9 cellular contexts compared by ENCODE assay signal in the genomic region with DNA sequence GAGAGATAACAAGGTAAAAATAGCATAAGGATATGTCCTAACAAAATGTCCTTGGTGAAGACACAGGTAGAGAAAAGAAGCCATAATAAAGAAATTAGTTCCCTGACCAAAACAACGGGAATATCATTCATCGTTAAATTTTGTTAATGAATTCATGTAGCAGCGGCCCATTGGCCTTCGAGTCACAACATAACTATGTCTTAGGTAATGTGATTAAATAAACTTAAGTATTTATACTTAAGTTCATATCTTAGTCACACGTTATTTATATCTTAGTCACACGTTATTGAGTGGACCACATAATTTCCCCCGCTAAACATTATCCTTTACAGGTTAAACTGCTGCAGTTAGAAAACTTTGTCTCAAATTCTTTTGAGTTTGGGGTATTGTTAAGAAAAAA. TPM values are rescaled to one million over a fixed set of nuclear protein-coding genes. Genes with fewer than 3 reads are reported as not detected.
DNase-seq lines count a peak whose midpoint lies in the region; ATAC-seq, FAIRE-seq and TF ChIP-seq lines count a peak whose summit lies in the region.
"Had no signal": no experiment of that assay in that cellular context is flagged by ENCODE, and none has a peak within 500 bp of the region (broad histone marks: within the 10 kb centered on the region; RNA-seq: fewer than 3 reads in every experiment).

No MANE protein-coding gene starts in this region.

- CTCF ChIA-PET in K562 (lab: Yijun Ruan, JAX; ENCODE audit: low intra/inter-chr PET ratio): no interaction called here

- ATAC-seq in K562: no peak

- H3K4me2 ChIP-seq in K562 (ENCODE audit: insufficient read depth, low read length): peak overlapping the region; percentile 74; the same call in 1 of the 2 replicates

- no peaks in the 10 kb centered on the region for H3K27me3 ChIP-seq in K562 (ENCODE audit: control insufficient read depth in 2 of 2, insufficient read depth in 2 of 2, low read length in 2 of 2)
- no peaks in the 10 kb centered on the region for H3K27me3 ChIP-seq in suprapubic skin

- no peak for TF ChIP-seq EP300 in K562 (IDR thresholded peaks at IDR 0.05; ENCODE audit: low read length)
- no peak for TF ChIP-seq EP300 in suprapubic skin (IDR thresholded peaks at IDR 0.05)

- intact Hi-C loops in K562 (cut with micrococcal nuclease): no loop called here

- no peaks in the 10 kb centered on the region for H3K9me3 ChIP-seq in K562 (replicated peaks; ENCODE audit: control insufficient read depth, insufficient read depth, low read depth, low read length)
- H3K9me3 ChIP-seq in suprapubic skin: no peaks in the 10 kb centered on the region

- no peak for FAIRE-seq in K562 (lab: Jason Lieb, UNC)

- POLR2A ChIA-PET in K562 (lab: Yijun Ruan, JAX): no interaction called here

- H3K9ac ChIP-seq in K562 (ENCODE audit: insufficient read depth in 1 of 2, low read depth in 2 of 2, low read length in 2 of 2): no peak overlapping the region

- peak overlapping the region; percentile 88 for H2AFZ ChIP-seq in K562 (ENCODE audit: low read depth, low read length)

- H4K20me1 ChIP-seq in K562 (replicated peaks; ENCODE audit: control insufficient read depth, insufficient read depth, low read length): no peaks in the 10 kb centered on the region

- no peak for TF ChIP-seq POLR2A in K562 (conservative IDR thresholded peaks at IDR 0.05)
- no peak for TF ChIP-seq POLR2A in suprapubic skin (IDR thresholded peaks at IDR 0.05)

- in situ Hi-C loops in K562 (cut with MboI): no loop called here

- BruUV-seq in K562 (replicated peaks; lab: Mats Ljungman, UMichigan): TSS peak; percentile 56

- 47% methylated on average over 7 of the region's 7 CpGs for WGBS in K562 (ENCODE audit: insufficient coverage, low coverage, missing lambda C conversion rate)
- WGBS in suprapubic skin: 52% methylated on average over 7 of the region's 7 CpGs

- H3K4me1 ChIP-seq in K562 (replicated peaks in 1 of 2; ENCODE audit: control insufficient read depth in 2 of 2, insufficient read depth in 2 of 2, low read length in 2 of 2): peaks cover 2 to 11% of the 10 kb centered on the region in 2 experiments; a peak in 3 of 5 replicates
- H3K4me1 ChIP-seq in suprapubic skin: peaks cover 14% of the 10 kb centered on the region

- TF ChIP-seq CTCF in K562 (IDR thresholded peaks at IDR 0.05 in 2 of 3, conservative IDR thresholded peaks at IDR 0.05 in 1 of 3; ENCODE audit: insufficient read depth in 2 of 3, low read depth in 1 of 3, low read length in 3 of 3): no peak
- no peak for TF ChIP-seq CTCF in suprapubic skin (IDR thresholded peaks at IDR 0.05)

- DNase-seq in HK-2 (ENCODE audit: unreplicated experiment): peak; percentile 13
- no peak for DNase-seq in K562 (ENCODE audit: extremely low read depth in 1 of 4, low spot score in 3 of 4)
- peak; percentile 85 for DNase-seq in iris pigment epithelial cell (ENCODE audit: low read depth)
- DNase-seq in suprapubic skin (ENCODE audit: low spot score in 2 of 2): no peak
- DNase-seq in cerebellar cortex (ENCODE audit: low spot score): no peak
- no peak for DNase-seq in NCI-H510A (lab: John Stamatoyannopoulos, UW)
- DNase-seq in ecto neural progenitor cell (ENCODE audit: low spot score): no peak
- no peak for DNase-seq in NCI-H1930 (lab: John Stamatoyannopoulos, UW)
- DNase-seq: islet precursor cell had no signal

- TF ChIP-seq RAD21 in K562 (CRISPR knock-in tag; conservative IDR thresholded peaks at IDR 0.05 in 1 of 2, IDR thresholded peaks at IDR 0.05 in 1 of 2): no peak

- H3K27ac ChIP-seq in K562 (ENCODE audit: extremely low read depth, low read depth, low read length) (no peak overlapping the region), suprapubic skin (no peak overlapping the region)

- H3K79me2 ChIP-seq in K562 (ENCODE audit: control insufficient read depth, insufficient read depth, low read length): no peaks in the 10 kb centered on the region

- H3K4me3 ChIP-seq in K562 (0 out of 2 replicates have a peak overlapping the region, but pooled peaks have one; percentile 53), suprapubic skin (peak overlapping the region; percentile 76)

- H3K9me1 ChIP-seq in K562 (ENCODE audit: control insufficient read depth, insufficient read depth, low read length): no peaks in the 10 kb centered on the region

- no peaks in the 10 kb centered on the region for H3K36me3 ChIP-seq in K562 (ENCODE audit: control insufficient read depth, insufficient read depth, low read length)
- no peaks in the 10 kb centered on the region for H3K36me3 ChIP-seq in suprapubic skin

TF ChIP-seq in K562, 482 proteins besides CTCF, POLR2A, EP300 and RAD21:
- TF ChIP-seq TBL1XR1 (IDR thresholded peaks at IDR 0.05; ENCODE audit: low read length in 2 of 2): no peak
- no peak for TF ChIP-seq RBM34 (IDR thresholded peaks at IDR 0.05; ENCODE audit: borderline replicate concordance, insufficient read depth, low read length)
- TF ChIP-seq ZEB2 (IDR thresholded peaks at IDR 0.05): no peak
- TF ChIP-seq MCM5 (IDR thresholded peaks at IDR 0.05; ENCODE audit: low read depth): no peak
- no peak for TF ChIP-seq PRPF4 (IDR thresholded peaks at IDR 0.05; ENCODE audit: insufficient read depth, low read depth, low read length, poor library complexity, severe bottlenecking)

RNA-seq across cellular contexts. Expression of gene NEXN, which starts 1.2 kb away (rescaled TPM):
- 1.1 TPM in 1 of 2 replicates, not detected in the other for total RNA-seq in K562 (2011; cell fraction: chromatin; rRNA removed; ENCODE audit: low replicate concordance)
- 0.17 TPM in 1 of 2 replicates, not detected in the other for total RNA-seq in K562 (2011; cell fraction: nucleolus; rRNA removed)
- total RNA-seq in K562 (2011; cell fraction: nucleoplasm; rRNA removed): 0.29 and 1.1 TPM in 2 replicates
- 0.95 and 1.4 TPM in 2 replicates for total RNA-seq in K562 (2014; rRNA removed)
- 0.76 and 1.2 TPM in 2 replicates for total RNA-seq in K562 (2014; rRNA removed; fragmentation: Illumina TruSeq; extraction: Trizol)
- 0.98 and 1.2 TPM in 2 replicates for total RNA-seq in K562 (2015; rRNA removed; fragmentation: Illumina TruSeq; extraction: Trizol)
- 0.60 and 0.92 TPM in 2 replicates for total RNA-seq in K562 (2021)
- 0.07 and 0.18 TPM in 2 replicates for polyA plus RNA-seq in K562 (2011; rRNA removed)
- 0.03 and 0.09 TPM in 2 replicates for polyA plus RNA-seq in K562 (2011; cell fraction: cytosol; rRNA removed)
- 0.06 TPM in 1 of 2 replicates, not detected in the other for polyA plus RNA-seq in K562 (2011; cell fraction: nucleus; rRNA removed)
- polyA plus RNA-seq in K562 (2012): 0.55 and 1.3 TPM in 2 replicates
- polyA plus RNA-seq in K562 (2014; fragmentation: Illumina TruSeq; extraction: Trizol): 1.2 and 1.8 TPM in 2 replicates
- under 1 TPM; 0.46 to 0.51 TPM for polyA plus RNA-seq in K562 (2014; fragmentation: Nextera tagmentation; extraction: Ambion mirVana)
- polyA plus RNA-seq in K562 (2014; rRNA removed): 0.86 and 0.97 TPM in 2 replicates
- polyA minus RNA-seq in K562 (2011; rRNA and poly(A)+ RNA removed): 0.09 and 0.63 TPM in 2 replicates
- polyA minus RNA-seq in K562 (2011; cell fraction: cytosol; rRNA and poly(A)+ RNA removed): not detected in 2 replicates
- 0.27 and 0.33 TPM in 2 replicates for polyA minus RNA-seq in K562 (2011; cell fraction: nucleus; rRNA and poly(A)+ RNA removed)
- total RNA-seq in suprapubic skin: 1 to 10 TPM in 3 of 4 donors, under 1 TPM in 1; 0.60 to 3.3 (median 2.1) TPM

Comparison
In these comparisons a context has a peak if more than half of its experiments do, and no peak if none do; other contexts are left out.
1. DNase-seq: peak in HK-2 (single experiment) and iris pigment epithelial cell (single experiment); none in K562 (0 of 4), suprapubic skin (0 of 2), cerebellar cortex (single experiment), NCI-H510A (single experiment), ecto neural progenitor cell (single experiment) and NCI-H1930 (0 of 2).